In the genomic region with DNA sequence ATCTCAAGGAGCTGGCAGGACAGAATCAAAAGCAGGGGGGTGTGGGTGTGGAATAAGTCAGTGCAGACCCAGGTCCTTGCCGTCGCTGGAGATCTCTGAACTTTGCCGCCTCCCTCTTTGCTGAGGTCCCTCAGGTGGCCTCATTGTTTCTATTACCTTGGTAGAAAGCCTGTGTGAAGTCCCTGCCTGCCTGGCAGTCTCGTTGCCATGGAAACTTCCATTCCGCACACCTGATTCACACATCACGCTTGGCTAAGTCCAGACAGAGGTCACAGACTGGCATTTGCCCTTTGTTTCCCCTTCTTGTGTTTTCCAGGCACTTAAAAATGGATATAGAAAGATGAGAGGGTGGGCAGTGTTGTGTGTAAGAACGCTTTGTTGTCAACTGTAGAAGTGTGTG, we compare ENCODE assay signal across 1 cellular context.
A peak's percentile ranks its signal among the peaks of the same experiment; 100 is the strongest.
TF ChIP-seq lines count a peak whose summit lies in the region.

No MANE protein-coding gene starts in this region.

TF ChIP-seq in GM12878, 131 proteins besides CTCF, POLR2A, EP300 and RAD21 (continued from another document):
- TF ChIP-seq ZNF384 (IDR thresholded peaks at IDR 0.05; ENCODE audit: borderline replicate concordance, low read depth, low read length) (no peak; the same call in 1 of the 2 replicates), RUNX3 (IDR thresholded peaks at IDR 0.05; ENCODE audit: low read length) (peak; percentile 18; the same call in 1 of the 2 replicates), MEF2B (IDR thresholded peaks at IDR 0.05; ENCODE audit: partially characterized antibody, poor library complexity, severe bottlenecking) (peak; percentile 27), NFIC (IDR thresholded peaks at IDR 0.05; ENCODE audit: low read depth, low read length) (peak; percentile 52; the same call in 1 of the 2 replicates), IKZF2 (IDR thresholded peaks at IDR 0.05) (peak; percentile 46 to 48; a peak in 3 of 4 replicates)
